9 cellular contexts compared by ENCODE assay signal in genomic region chr2:217685255-217685605, GRCh38.
DNase-seq lines count a peak whose midpoint lies in the region; ATAC-seq and TF ChIP-seq lines count a peak whose summit lies in the region.
"Had no signal": no experiment of that assay in that cellular context is flagged by ENCODE, and none has a peak within 500 bp of the region (broad histone marks: within the 10 kb centered on the region; RNA-seq: fewer than 3 reads in every experiment).

No MANE protein-coding gene starts in this region.

- DNase-seq in NCI-H1417 (lab: John Stamatoyannopoulos, UW): peak; percentile 3 to 46 (median 28)
- no peak for DNase-seq in NCI-H1417 treated with DMSO at 0.1 percent for 48 hours (lab: John Stamatoyannopoulos, UW)
- peak; percentile 68 for DNase-seq in amniotic stem cell (lab: John Stamatoyannopoulos, UW)
- DNase-seq in iPS-NIHi11 (ENCODE audit: low spot score): peak; percentile 36
- peak in 1 of 2 donors; percentile 88 for DNase-seq in upper lobe of left lung
- no peak for DNase-seq in NCI-H524 treated with DMSO at 0.1 percent for 48 hours (lab: John Stamatoyannopoulos, UW)
- no peak for DNase-seq in NK-92 treated with Interleukin-12 subunit alpha and Interleukin-12 subunit beta, amount 100 ng/mL, for 24 hours (lab: John Stamatoyannopoulos, UW)
- DNase-seq in GF-D8 (lab: John Stamatoyannopoulos, UW): no peak
- DNase-seq: H9 had no signal

- TF ChIP-seq CTCF in upper lobe of left lung (IDR thresholded peaks at IDR 0.05): no peak

- peak in 1 of 4 donors; percentile 15 for TF ChIP-seq EP300 in upper lobe of left lung (IDR thresholded peaks at IDR 0.05)

- 33 to 39% methylated on average over 4 of the region's 4 CpGs for WGBS in upper lobe of left lung, 2 donors

- H3K4me1 ChIP-seq in upper lobe of left lung: peaks cover 0 to 6% (median 4%) of the 10 kb centered on the region in 4 donors

- peak; percentile 92 to 95 for ATAC-seq in upper lobe of left lung (ENCODE audit: low FRiP score in 2 of 2)

- H3K9me3 ChIP-seq in upper lobe of left lung: no peaks in the 10 kb centered on the region

- H3K36me3 ChIP-seq in upper lobe of left lung: no peaks in the 10 kb centered on the region

- H3K27me3 ChIP-seq in upper lobe of left lung: no peaks in the 10 kb centered on the region

- H3K4me3 ChIP-seq in upper lobe of left lung: no peak overlapping the region

- peak in 1 of 4 donors; percentile 18 for TF ChIP-seq POLR2A in upper lobe of left lung (IDR thresholded peaks at IDR 0.05)

- peak overlapping the region in 2 of 4 donors; percentile 30 to 35 for H3K27ac ChIP-seq in upper lobe of left lung

Comparison
In these comparisons a context has a peak if more than half of its experiments do, and no peak if none do; other contexts are left out.
1. DNase-seq: peak in NCI-H1417 (3 of 3), amniotic stem cell (single experiment) and iPS-NIHi11 (single experiment); none in NCI-H1417 treated with DMSO at 0.1 percent for 48 hours (single experiment), NCI-H524 treated with DMSO at 0.1 percent for 48 hours (single experiment), NK-92 treated with Interleukin-12 subunit alpha and Interleukin-12 subunit beta, amount 100 ng/mL, for 24 hours (single experiment) and GF-D8 (single experiment).